7 cellular contexts compared by ENCODE assay signal in genomic region chr6:133983099-133983939, GRCh38.
DNase-seq lines count a peak whose midpoint lies in the region; TF ChIP-seq lines count a peak whose summit lies in the region.

No MANE protein-coding gene starts in this region.

- H3K36me3 ChIP-seq in KOPT-K1 (ENCODE audit: insufficient read depth, low read length), result peaks cover 34% of the 10 kb centered on the region

- no peak for TF ChIP-seq CTCF in fibroblast of pulmonary artery (IDR thresholded peaks at IDR 0.05; ENCODE audit: low read length, missing control alignments)

- DNase-seq in activated CD4-positive, alpha-beta T cell treated with anti-CD3 and anti-CD28 coated beads for 4 hours, result peak; percentile 44 to 57
- DNase-seq in fibroblast of pulmonary artery (ENCODE audit: low read depth) (peak; percentile 53), NCI-H2196 (lab: John Stamatoyannopoulos, UW; ENCODE audit: unreplicated experiment) (no peak), AG08395 (ENCODE audit: low spot score) (no peak), NCI-H526 (lab: John Stamatoyannopoulos, UW) (no peak)
- peak; percentile 19 to 58 for DNase-seq in stimulated activated CD8-positive, alpha-beta memory T cell treated with anti-CD3 and anti-CD28 coated beads, Interleukin-7, amount 100 ng/mL, for 48 hours (ENCODE audit: extremely low read depth in 1 of 2, low read depth in 1 of 2)

- H3K27ac ChIP-seq in KOPT-K1 (ENCODE audit: low read depth, low read length, poor library complexity, severe bottlenecking), result peak overlapping the region; percentile 21

- H3K4me3 ChIP-seq in fibroblast of pulmonary artery (replicated peaks; ENCODE audit: low read depth, low read length), result no peak overlapping the region

- no peaks in the 10 kb centered on the region for H3K9me3 ChIP-seq in KOPT-K1 (ENCODE audit: insufficient read depth, low read length, poor library complexity, severe bottlenecking)

Comparison
In these comparisons a context has a peak if more than half of its experiments do, and no peak if none do; other contexts are left out.
1. DNase-seq: peak in activated CD4-positive, alpha-beta T cell treated with anti-CD3 and anti-CD28 coated beads for 4 hours (2 of 2), fibroblast of pulmonary artery (single experiment) and stimulated activated CD8-positive, alpha-beta memory T cell treated with anti-CD3 and anti-CD28 coated beads, Interleukin-7, amount 100 ng/mL, for 48 hours (2 of 2); none in NCI-H2196 (single experiment), AG08395 (single experiment) and NCI-H526 (0 of 2).